ENCODE assay signal across 18 cellular contexts in the genomic region with DNA sequence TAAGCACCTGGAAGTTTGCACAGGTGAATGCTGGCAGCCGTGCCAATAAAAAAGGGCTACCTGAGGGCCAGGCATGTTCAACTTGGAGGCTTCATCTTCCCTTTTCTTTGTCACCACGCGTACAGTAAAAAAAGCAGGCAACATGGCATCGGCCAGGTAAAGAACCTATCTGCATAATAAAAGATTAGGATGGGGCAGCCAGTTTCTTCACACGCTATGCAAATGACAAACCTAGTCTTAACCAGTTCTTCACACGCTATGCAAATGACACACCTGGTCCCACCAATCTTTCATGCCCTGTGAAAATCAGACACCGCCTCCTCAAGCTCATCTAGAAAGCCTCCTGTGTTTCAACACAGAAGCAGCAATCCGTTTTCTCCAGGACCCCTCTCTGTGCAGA.
DNase-seq lines count a peak whose midpoint lies in the region; FAIRE-seq and TF ChIP-seq lines count a peak whose summit lies in the region.
"Had no signal": no experiment of that assay in that cellular context is flagged by ENCODE, and none has a peak within 500 bp of the region (broad histone marks: within the 10 kb centered on the region; RNA-seq: fewer than 3 reads in every experiment).

No MANE protein-coding gene starts in this region.

- H3K9me3 ChIP-seq in H1 (ENCODE audit: insufficient read depth in 2 of 2, low read depth in 1 of 2, low read length in 1 of 2) (no peaks in the 10 kb centered on the region), iPS-20b (ENCODE audit: insufficient read depth, low read depth, low read length) (no peaks in the 10 kb centered on the region), vagina (no peaks in the 10 kb centered on the region)

- no peak overlapping the region for H2BK15ac ChIP-seq in H1 (ENCODE audit: low read length)

- H3K79me1 ChIP-seq in H1 (ENCODE audit: low read depth, low read length) = no peaks in the 10 kb centered on the region

- TF ChIP-seq EP300 in H1 (IDR thresholded peaks at IDR 0.05; ENCODE audit: borderline replicate concordance in 1 of 2, low read depth in 2 of 2, low read length in 2 of 2) = no peak; a peak in 1 of 3 replicates

- H3K14ac ChIP-seq in H1 (ENCODE audit: insufficient read length) = no peak overlapping the region

- H3K36me3 ChIP-seq in H7 (replicated peaks; ENCODE audit: control insufficient read depth, insufficient read depth, low read length) = no peaks in the 10 kb centered on the region
- H3K36me3 ChIP-seq in H1 (ENCODE audit: control insufficient read depth in 2 of 4, insufficient read depth in 4 of 4, low read length in 3 of 4) = no peaks in the 10 kb centered on the region
- no peaks in the 10 kb centered on the region for H3K36me3 ChIP-seq in iPS-20b (ENCODE audit: insufficient read depth, low read depth, low read length)
- H3K36me3 ChIP-seq in vagina = no peaks in the 10 kb centered on the region

- no peak overlapping the region for H4K91ac ChIP-seq in H1 (replicated peaks; ENCODE audit: insufficient read length, low read length)

- no peak overlapping the region for H2BK20ac ChIP-seq in H1 (ENCODE audit: low read length)

- 0 out of 4 replicates have a peak, but pooled peaks of 1 of the 2 experiments have one; percentile 6 for TF ChIP-seq RAD21 in H1 (IDR thresholded peaks at IDR 0.05 in 1 of 2, conservative IDR thresholded peaks at IDR 0.05 in 1 of 2; ENCODE audit: low read depth in 2 of 2, low read length in 2 of 2)

- intact Hi-C loops in vagina (cut with DNase I) = no loop called here

- peak in 1 of 2 experiments; percentile 55; a peak in 1 of 3 replicates for TF ChIP-seq POLR2A in H1 (IDR thresholded peaks at IDR 0.05; ENCODE audit: control extremely low read depth in 1 of 2, low read depth in 2 of 2, low read length in 2 of 2)
- no peak for TF ChIP-seq POLR2A in vagina (IDR thresholded peaks at IDR 0.05)

- no peak overlapping the region for H3K4ac ChIP-seq in H1 (replicated peaks; ENCODE audit: insufficient read length, low read depth, low read length)

- no peak overlapping the region for H3K18ac ChIP-seq in H1 (ENCODE audit: extremely low read depth, low read length)

- no peaks in the 10 kb centered on the region for H4K20me1 ChIP-seq in H1 (replicated peaks in 1 of 2; ENCODE audit: control insufficient read depth in 1 of 2, insufficient read depth in 2 of 2, low read length in 2 of 2)

- 50% methylated on average over 8 of the region's 8 CpGs; no CpG with 5 or more reads in 1 of the 2 experiments for WGBS in H1 (ENCODE audit: extremely low coverage in 1 of 2, insufficient coverage in 1 of 2, insufficient read length in 1 of 2, insufficient replicate concordance in 2 of 2, low coverage in 1 of 2, low lambda C conversion rate in 2 of 2, missing lambda C conversion rate in 1 of 2), 2 experiments

- H3K27me3 ChIP-seq in H7 (ENCODE audit: control insufficient read depth, insufficient read depth, low read length) (no peaks in the 10 kb centered on the region), H1 (replicated peaks in 1 of 4; ENCODE audit: control insufficient read depth in 3 of 4, extremely low read depth in 1 of 4, insufficient read depth in 3 of 4, low read length in 3 of 4) (no peaks in the 10 kb centered on the region), iPS-20b (ENCODE audit: insufficient read depth, low read length) (no peaks in the 10 kb centered on the region), vagina (no peaks in the 10 kb centered on the region)

- POLR2A ChIA-PET in H1 (lab: Charles Lee; ENCODE audit: partially characterized antibody) = no interaction called here

- peak; percentile 92 for FAIRE-seq in H1 (lab: Jason Lieb, UNC)
- FAIRE-seq: G401.6, GM19239, HepG2 had no signal

- H3K27ac ChIP-seq in H1 (ENCODE audit: low read depth, low read length) = peak overlapping the region; percentile 44; the same call in 1 of the 2 replicates
- H3K27ac ChIP-seq in iPS-20b (ENCODE audit: low read length) = no peak overlapping the region
- no peak overlapping the region for H3K27ac ChIP-seq in vagina

- no peak overlapping the region for H4K8ac ChIP-seq in H1 (ENCODE audit: extremely low read depth, insufficient read depth, low read length)

- H2BK12ac ChIP-seq in H1 (ENCODE audit: low read depth, low read length) = peak overlapping the region; percentile 96; the same call in 1 of the 2 replicates

- H2BK5ac ChIP-seq in H1 (ENCODE audit: low read depth, low read length) = peak overlapping the region; percentile 62; the same call in 1 of the 2 replicates

- no peaks in the 10 kb centered on the region for H3K79me2 ChIP-seq in H1 (ENCODE audit: control insufficient read depth in 1 of 2, insufficient read depth in 2 of 2, low read length in 2 of 2)

- peak overlapping the region in 1 of 2 experiments; percentile 32; a peak in 2 of 4 replicates for H3K4me2 ChIP-seq in H1 (ENCODE audit: insufficient read depth in 1 of 2, low read depth in 2 of 2, low read length in 2 of 2)

- H3K56ac ChIP-seq in H1 (replicated peaks; ENCODE audit: insufficient read length, low read depth, low read length) = no peak overlapping the region

- DNase-seq in H7 (peak; percentile 42), NCI-H526 (lab: John Stamatoyannopoulos, UW) (peak; percentile 45 to 51), H1 (ENCODE audit: low read depth in 1 of 2, low spot score in 2 of 2) (peak in 1 of 2 experiments; percentile 9), T-helper 9 cell (no peak), vagina (ENCODE audit: extremely low spot score in 2 of 2) (no peak), hypothalamus (lab: John Stamatoyannopoulos, UW) (no peak)
- DNase-seq: ACHN, C1 segment of cervical spinal cord, DND-41, KBM-7, NCI-H187 treated with DMSO at 0.1 percent for 48 hours, NCI-H226, PC-3, RPMI8226 had no signal

- no peaks in the 10 kb centered on the region; the same call in 1 of the 2 replicates for H3K23me2 ChIP-seq in H1 (ENCODE audit: low read depth, low read length)

- no peak overlapping the region for H4K5ac ChIP-seq in H1 (ENCODE audit: insufficient read length, low read depth, low read length)

- 0 out of 2 replicates have a peak overlapping the region, but pooled peaks have one; percentile 27 for H2AFZ ChIP-seq in H1 (ENCODE audit: low read length)

- H3K9ac ChIP-seq in H1 (replicated peaks in 1 of 4; ENCODE audit: extremely low read depth in 1 of 4, low read depth in 3 of 4, low read length in 3 of 4) (no peak overlapping the region; a peak in 1 of 7 replicates), iPS-20b (ENCODE audit: low read depth, low read length) (peak overlapping the region; percentile 36; the same call in 1 of the 2 replicates)

- peak overlapping the region; percentile 85; the same call in 1 of the 2 replicates for H2AK5ac ChIP-seq in H1 (ENCODE audit: low read depth, low read length)

- no peaks in the 10 kb centered on the region; a peak in 1 of 7 replicates for H3K4me1 ChIP-seq in H1 (replicated peaks in 1 of 4; ENCODE audit: control insufficient read depth in 3 of 4, insufficient read depth in 4 of 4, low read length in 3 of 4)
- peaks cover 3% of the 10 kb centered on the region; the same call in 1 of the 2 replicates for H3K4me1 ChIP-seq in iPS-20b (ENCODE audit: insufficient read depth, low read length)
- no peaks in the 10 kb centered on the region for H3K4me1 ChIP-seq in vagina

- H3K4me3 ChIP-seq in H7 (ENCODE audit: insufficient read depth, low read depth, low read length) = no peak overlapping the region
- no peak overlapping the region for H3K4me3 ChIP-seq in H1 (ENCODE audit: extremely low read depth in 1 of 4, insufficient read depth in 2 of 4, low read depth in 3 of 4, low read length in 4 of 4)
- H3K4me3 ChIP-seq in iPS-20b (ENCODE audit: low read length) = no peak overlapping the region
- no peak overlapping the region for H3K4me3 ChIP-seq in vagina

- CTCF ChIA-PET in H1 (lab: Charles Lee; ENCODE audit: partially characterized antibody) = no interaction called here

- H3K23ac ChIP-seq in H1 (ENCODE audit: insufficient read length) = no peak overlapping the region

- H2BK120ac ChIP-seq in H1 (replicated peaks; ENCODE audit: low read depth, low read length) = no peak overlapping the region

- TF ChIP-seq CTCF in H1 (IDR thresholded peaks at IDR 0.05; ENCODE audit: control extremely low read depth in 1 of 3, insufficient read depth in 1 of 3, low read depth in 1 of 3, low read length in 3 of 3) (no peak), vagina (IDR thresholded peaks at IDR 0.05) (no peak)

TF ChIP-seq in H1, 55 proteins besides CTCF, POLR2A, EP300 and RAD21 (continues in another document):
- TF ChIP-seq HDAC6 (IDR thresholded peaks at IDR 0.05; ENCODE audit: low read depth, low read length) = no peak
- no peak for TF ChIP-seq POLR2AphosphoS5 (IDR thresholded peaks at IDR 0.05; ENCODE audit: low read depth, low read length)
- no peak for TF ChIP-seq SP4 (IDR thresholded peaks at IDR 0.05; ENCODE audit: low read length)
- TF ChIP-seq CREB1 (IDR thresholded peaks at IDR 0.05) = no peak
- no peak for TF ChIP-seq ZNF274 (IDR thresholded peaks at IDR 0.05; ENCODE audit: borderline replicate concordance, extremely low read depth, low read length)
- no peak for TF ChIP-seq FOSL1 (IDR thresholded peaks at IDR 0.05; ENCODE audit: insufficient read depth, low read depth, low read length)
- no peak for TF ChIP-seq CHD2 (IDR thresholded peaks at IDR 0.05; ENCODE audit: low read length)
- TF ChIP-seq SRF (IDR thresholded peaks at IDR 0.05; ENCODE audit: low read depth, low read length) = no peak
- peak; percentile 89 for TF ChIP-seq TCF12 (IDR thresholded peaks at IDR 0.05; ENCODE audit: low read depth, low read length)
- TF ChIP-seq, protein P1, sequence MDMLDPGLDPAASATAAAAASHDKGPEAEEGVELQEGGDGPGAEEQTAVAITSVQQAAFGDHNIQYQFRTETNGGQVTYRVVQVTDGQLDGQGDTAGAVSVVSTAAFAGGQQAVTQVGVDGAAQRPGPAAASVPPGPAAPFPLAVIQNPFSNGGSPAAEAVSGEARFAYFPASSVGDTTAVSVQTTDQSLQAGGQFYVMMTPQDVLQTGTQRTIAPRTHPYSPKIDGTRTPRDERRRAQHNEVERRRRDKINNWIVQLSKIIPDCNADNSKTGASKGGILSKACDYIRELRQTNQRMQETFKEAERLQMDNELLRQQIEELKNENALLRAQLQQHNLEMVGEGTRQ (IDR thresholded peaks at IDR 0.05; ENCODE audit: low read length) = no peak
- TF ChIP-seq TAF7 (optimal IDR thresholded peaks at IDR 0.05; ENCODE audit: borderline replicate concordance, low read depth, low read length) = no peak
- peak; percentile 63; the same call in 1 of the 2 replicates for TF ChIP-seq POU5F1 (IDR thresholded peaks at IDR 0.05; ENCODE audit: low read depth, low read length)
- TF ChIP-seq ASH2L (IDR thresholded peaks at IDR 0.05; ENCODE audit: low read length) = no peak
- no peak for TF ChIP-seq EZH2 (IDR thresholded peaks at IDR 0.05; ENCODE audit: low read depth, low read length, severe bottlenecking)

Comparison
In these comparisons a context has a peak if more than half of its experiments do, and no peak if none do; other contexts are left out.
1. DNase-seq: peak in H7 (single experiment) and NCI-H526 (2 of 2); none in T-helper 9 cell (single experiment), vagina (0 of 2) and hypothalamus (0 of 51).